ENCODE assay signal across 21 cellular contexts in genomic region chr12:70094467-70094866, GRCh38.
DNase-seq lines count a peak whose midpoint lies in the region; ATAC-seq and TF ChIP-seq lines count a peak whose summit lies in the region.
"Had no signal": no experiment of that assay in that cellular context is flagged by ENCODE, and none has a peak within 500 bp of the region (broad histone marks: within the 10 kb centered on the region; RNA-seq: fewer than 3 reads in every experiment).

No MANE protein-coding gene starts in this region.

- H3K27me3 ChIP-seq in GM23248 (replicated peaks; ENCODE audit: insufficient read depth) (no peaks in the 10 kb centered on the region), right cardiac atrium (ENCODE audit: control insufficient read depth, insufficient read depth) (no peaks in the 10 kb centered on the region), tibial artery (no peaks in the 10 kb centered on the region)
- H3K27me3 ChIP-seq: BLaER1 treated with 17β-estradiol and CSF1 and Interleukin-3, amounts not matched to agents 10 nM and 100 nM; SJCRH30 had no signal

- in situ Hi-C loops in GM23248 (cut with MboI), result no loop called here

- no peak overlapping the region for H3K9ac ChIP-seq in GM23248
- H3K9ac ChIP-seq: BLaER1 treated with 17β-estradiol and CSF1 and Interleukin-3, amounts not matched to agents 10 nM and 100 nM had no signal

- no peaks in the 10 kb centered on the region for H4K20me1 ChIP-seq in GM23248 (ENCODE audit: insufficient read depth)
- H4K20me1 ChIP-seq: BLaER1 treated with 17β-estradiol and CSF1 and Interleukin-3, amounts not matched to agents 10 nM and 100 nM had no signal

- H3K4me3 Mint-ChIP-seq in brain, result no peak overlapping the region
- H3K4me3 Mint-ChIP-seq in effector memory CD8-positive, alpha-beta T cell, result no peak overlapping the region
- H3K4me3 Mint-ChIP-seq: CD8-positive, alpha-beta T cell; HFFc6 had no signal

- peak overlapping the region in 3 of 5 experiments; percentile 15 to 59 (median 37) for H3K27ac Mint-ChIP-seq in brain
- H3K27ac Mint-ChIP-seq in effector memory CD8-positive, alpha-beta T cell, result no peak overlapping the region
- H3K27ac Mint-ChIP-seq: CD8-positive, alpha-beta T cell; HFFc6 had no signal

- H3K36me3 ChIP-seq in GM23248 (ENCODE audit: low read depth), result no peaks in the 10 kb centered on the region
- H3K36me3 ChIP-seq in tibial artery, result no peaks in the 10 kb centered on the region
- H3K36me3 ChIP-seq: BLaER1 treated with 17β-estradiol and CSF1 and Interleukin-3, amounts not matched to agents 10 nM and 100 nM; SJCRH30 had no signal

- intact Hi-C loops in right cardiac atrium (cut with DNase I) (no loop called here), tibial artery (cut with DNase I; ENCODE audit: low total_unique reads) (no loop called here)

- peaks cover 22% of the 10 kb centered on the region for H3K4me1 Mint-ChIP-seq in brain
- H3K4me1 Mint-ChIP-seq in effector memory CD8-positive, alpha-beta T cell (ENCODE audit: low read depth in 2 of 2), result no peaks in the 10 kb centered on the region

- ATAC-seq in right cardiac atrium, result peak; percentile 42 to 80
- ATAC-seq in effector memory CD8-positive, alpha-beta T cell (replicated peaks), result no peak
- ATAC-seq: CD8-positive, alpha-beta T cell; HepG2 had no signal

- H3K4me1 ChIP-seq in GM23248 (ENCODE audit: insufficient read depth) (no peaks in the 10 kb centered on the region), right cardiac atrium (ENCODE audit: control insufficient read depth, insufficient read depth, low read length) (no peaks in the 10 kb centered on the region), tibial artery (peaks cover 0 to 18% (median 2%) of the 10 kb centered on the region in 4 donors)
- H3K4me1 ChIP-seq: BLaER1 treated with 17β-estradiol and CSF1 and Interleukin-3, amounts not matched to agents 10 nM and 100 nM; SJCRH30 had no signal

- H3K27ac ChIP-seq in GM23248, result no peak overlapping the region
- H3K27ac ChIP-seq in right cardiac atrium (ENCODE audit: low read length), result no peak overlapping the region
- peak overlapping the region; percentile 62 to 64 for H3K27ac ChIP-seq in tibial artery
- H3K27ac ChIP-seq: BLaER1 treated with 17β-estradiol and CSF1 and Interleukin-3, amounts not matched to agents 10 nM and 100 nM; RWPE1; SJCRH30 had no signal

- H3K4me3 ChIP-seq in GM23248 (no peak overlapping the region), right cardiac atrium (ENCODE audit: low read length) (no peak overlapping the region), tibial artery (no peak overlapping the region)
- H3K4me3 ChIP-seq: BLaER1 treated with 17β-estradiol and CSF1 and Interleukin-3, amounts not matched to agents 10 nM and 100 nM; SJCRH30 had no signal

- H3K9me2 ChIP-seq in GM23248 (ENCODE audit: insufficient read depth), result no peaks in the 10 kb centered on the region

- H3K4me2 ChIP-seq in GM23248 (ENCODE audit: unreplicated experiment), result no peak overlapping the region
- H3K4me2 ChIP-seq: BLaER1 treated with 17β-estradiol and CSF1 and Interleukin-3, amounts not matched to agents 10 nM and 100 nM had no signal

- H3K9me3 Mint-ChIP-seq in brain, result peaks cover 0 to 9% (median 0%) of the 10 kb centered on the region in 5 experiments
- no peaks in the 10 kb centered on the region for H3K9me3 Mint-ChIP-seq in effector memory CD8-positive, alpha-beta T cell
- H3K9me3 Mint-ChIP-seq: CD8-positive, alpha-beta T cell had no signal

- no peaks in the 10 kb centered on the region for H3K79me2 ChIP-seq in GM23248 (ENCODE audit: insufficient read depth)

- H3K9me3 ChIP-seq in GM23248 (ENCODE audit: low read depth) (no peaks in the 10 kb centered on the region), right cardiac atrium (ENCODE audit: control insufficient read depth, low read length) (no peaks in the 10 kb centered on the region), tibial artery (no peaks in the 10 kb centered on the region)
- H3K9me3 ChIP-seq: SJCRH30 had no signal

- no peak for DNase-seq in GM23248
- no peak for DNase-seq in right cardiac atrium
- DNase-seq in tibial artery, result no peak
- DNase-seq in NCI-H146 treated with DMSO at 0.1 percent for 48 hours (lab: John Stamatoyannopoulos, UW; ENCODE audit: unreplicated experiment), result no peak
- DNase-seq in stimulated activated CD4-positive, alpha-beta T cell treated with anti-CD3 and anti-CD28 coated beads, Interleukin-1b, Interleukin-23, amount 100 ng/mL, for 48 hours, result no peak
- no peak for DNase-seq in effector memory CD8-positive, alpha-beta T cell
- DNase-seq: Calu3; CD8-positive, alpha-beta T cell; EL; H7; HFFc6; KG1; NCI-H1417 treated with DMSO at 0.1 percent for 48 hours; NCI-H1930; NCI-H345; NCI-H524 treated with DMSO at 0.1 percent for 48 hours had no signal

- 9 to 21% methylated on average over 2 of the region's 2 CpGs for WGBS in GM23248 (ENCODE audit: low coverage in 1 of 2, low lambda C conversion rate in 2 of 2, missing lambda C conversion rate in 2 of 2), 2 experiments
- 56% methylated on average over 2 of the region's 2 CpGs for WGBS in right cardiac atrium

- TF ChIP-seq CTCF in brain (conservative IDR thresholded peaks at IDR 0.05) (no peak), tibial artery (IDR thresholded peaks at IDR 0.05) (no peak)

- 0 out of 2 replicates have a peak overlapping the region, but pooled peaks have one; percentile 10 for H2AFZ ChIP-seq in GM23248

- H3K27me3 Mint-ChIP-seq in brain, result peaks cover 4% of the 10 kb centered on the region
- peaks cover 0 to 9% of the 10 kb centered on the region in 2 donors for H3K27me3 Mint-ChIP-seq in effector memory CD8-positive, alpha-beta T cell

- H3F3A ChIP-seq in GM23248 (ENCODE audit: insufficient read depth), result no peaks in the 10 kb centered on the region

- H3K36me3 Mint-ChIP-seq in brain, result no peaks in the 10 kb centered on the region
- H3K36me3 Mint-ChIP-seq in effector memory CD8-positive, alpha-beta T cell (ENCODE audit: insufficient read depth), result no peaks in the 10 kb centered on the region
- H3K36me3 Mint-ChIP-seq: CD8-positive, alpha-beta T cell had no signal

Comparison
In these comparisons a context has a peak if more than half of its experiments do, and no peak if none do; other contexts are left out.
1. H3K27ac ChIP-seq: peak in tibial artery (2 of 2); none in GM23248 (single experiment) and right cardiac atrium (single experiment).
2. H3K27ac Mint-ChIP-seq: peak in brain (3 of 5); none in effector memory CD8-positive, alpha-beta T cell (0 of 2).